Comparison of ENCODE assay signal across 19 cellular contexts in the genomic region with DNA sequence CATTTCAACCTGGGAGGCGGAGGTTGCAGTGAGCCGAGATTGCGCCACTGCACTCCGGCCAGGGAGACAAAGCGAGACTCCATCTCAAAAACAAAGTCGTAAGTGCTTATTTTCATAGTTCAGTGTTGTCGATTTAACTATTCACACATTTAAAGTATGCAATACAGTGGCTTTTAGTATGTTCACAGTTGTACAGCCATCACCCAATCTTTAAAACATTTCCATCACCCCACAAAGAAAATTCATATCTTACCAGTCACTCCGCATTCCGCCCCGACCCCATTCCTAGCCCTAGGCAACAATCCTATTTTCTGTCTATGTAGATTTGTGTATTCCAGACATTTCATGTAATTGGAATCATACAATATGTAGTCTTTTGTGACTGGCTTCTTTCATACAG. TPM values are rescaled to one million over a fixed set of nuclear protein-coding genes. Genes with fewer than 3 reads are reported as not detected.
DNase-seq lines count a peak whose midpoint lies in the region; ATAC-seq and TF ChIP-seq lines count a peak whose summit lies in the region.
"Had no signal": no experiment of that assay in that cellular context is flagged by ENCODE, and none has a peak within 500 bp of the region (broad histone marks: within the 10 kb centered on the region; RNA-seq: fewer than 3 reads in every experiment).

No MANE protein-coding gene starts in this region.

- TF ChIP-seq EP300 in SK-N-SH (IDR thresholded peaks at IDR 0.05; ENCODE audit: borderline replicate concordance in 1 of 2, low read depth in 1 of 2, low read length in 1 of 2), result no peak

- peaks cover 49% of the 10 kb centered on the region for H3K4me1 Mint-ChIP-seq in activated T-helper 2 cell treated with anti-CD3 and anti-CD28 coated beads, Interferon-gamma antibody, Interleukin-2, Interleukin-4, amounts not matched to agents 10 μg/mL and 5 μg/mL and 100 μg/mL, durations not matched to agents 14 hours and 24 hours and 36 hours (ENCODE audit: low read depth)

- 96% methylated on average over 10 of the region's 10 CpGs for WGBS in SK-N-SH (ENCODE audit: low lambda C conversion rate)

- peak; percentile 21 for DNase-seq in SK-N-SH
- DNase-seq in activated T-helper 2 cell treated with anti-CD3 and anti-CD28 coated beads, Interferon-gamma antibody, Interleukin-2, Interleukin-4, amounts not matched to agents 10 μg/mL and 5 μg/mL and 100 μg/mL, durations not matched to agents 14 hours and 24 hours and 36 hours (ENCODE audit: low spot score), result no peak
- no peak for DNase-seq in osteoblast (ENCODE audit: insufficient read length, low spot score, missing footprints)
- DNase-seq in DMS114 treated with DMSO at 0.1 percent for 48 hours (lab: John Stamatoyannopoulos, UW; ENCODE audit: unreplicated experiment), result no peak
- no peak for DNase-seq in activated CD4-positive, CD25-positive, alpha-beta regulatory T cell treated with anti-CD3 and anti-CD28 coated beads, Interleukin-2, amount 50 U/mL, for 72 hours
- DNase-seq: activated CD4-positive, alpha-beta T cell treated with anti-CD3 and anti-CD28 coated beads for 1 hour; effector CD8-positive, alpha-beta T cell; hypothalamus; mucosa of descending colon; NCI-H2029 treated with DMSO at 0.1 percent for 48 hours; NCI-H69; stomach had no signal

- H3K79me2 ChIP-seq in SK-N-SH (ENCODE audit: insufficient read depth) (peaks cover 100% of the 10 kb centered on the region), osteoblast (ENCODE audit: insufficient read depth, low read length) (peaks cover 99% of the 10 kb centered on the region)

- no peak for ATAC-seq in SK-N-SH treated with all-trans-retinoic acid at 6 μM for 48 hours
- no peak for ATAC-seq in HG02938 (IDR thresholded peaks at IDR 0.05; ENCODE audit: unreplicated experiment)
- ATAC-seq: mucosa of descending colon had no signal

- H3K9me3 ChIP-seq in SK-N-SH, result no peaks in the 10 kb centered on the region
- no peaks in the 10 kb centered on the region for H3K9me3 ChIP-seq in HEK293 (ENCODE audit: control insufficient read depth, insufficient read depth, low read depth, low read length)
- no peaks in the 10 kb centered on the region for H3K9me3 ChIP-seq in osteoblast (ENCODE audit: low read depth, low read length)
- H3K9me3 ChIP-seq: breast epithelium, mucosa of descending colon, stomach had no signal

- H3K4me1 ChIP-seq in SK-N-SH (ENCODE audit: control insufficient read depth in 1 of 2, insufficient read depth in 2 of 2, low read depth in 1 of 2, low read length in 1 of 2) (peaks cover 0 to 5% of the 10 kb centered on the region in 2 experiments; a peak in 2 of 4 replicates), HEK293 (ENCODE audit: control insufficient read depth, insufficient read depth, low read length) (peaks cover 2% of the 10 kb centered on the region; the same call in 1 of the 2 replicates), osteoblast (ENCODE audit: insufficient read depth, low read length) (peaks cover 17% of the 10 kb centered on the region)

- TF ChIP-seq RAD21 in SK-N-SH (IDR thresholded peaks at IDR 0.05; ENCODE audit: low read length), result no peak

- intact Hi-C loops in activated T-helper 2 cell treated with anti-CD3 and anti-CD28 coated beads, Interferon-gamma antibody, Interleukin-2, Interleukin-4, amounts not matched to agents 10 μg/mL and 5 μg/mL and 100 μg/mL, durations not matched to agents 14 hours and 24 hours and 36 hours (cut with micrococcal nuclease), result loop anchor here (10.0 kb wide), 2 partner anchors 178 to 232 kb away; partner anchors contain the start of gene WEE1

- H4K20me1 ChIP-seq in SK-N-SH (ENCODE audit: insufficient read depth) (peaks cover 97% of the 10 kb centered on the region), osteoblast (ENCODE audit: insufficient read depth, low read length) (peaks cover 54% of the 10 kb centered on the region)

- no peaks in the 10 kb centered on the region for H3K9me2 ChIP-seq in SK-N-SH

- no peak overlapping the region for H3K9ac ChIP-seq in SK-N-SH
- H3K9ac ChIP-seq: parathyroid adenoma had no signal

- CTCF ChIA-PET in SK-N-SH (lab: Yijun Ruan, JAX), result no interaction called here
- CTCF ChIA-PET in HEK293 (lab: Yijun Ruan, JAX), result no interaction called here

- no peak for TF ChIP-seq CTCF in SK-N-SH (IDR thresholded peaks at IDR 0.05)
- no peak for TF ChIP-seq CTCF in HEK293 (tag by site-specific recombination; IDR thresholded peaks at IDR 0.05)
- TF ChIP-seq CTCF in osteoblast (IDR thresholded peaks at IDR 0.05; ENCODE audit: extremely low read depth, low read depth, low read length), result no peak

- peak overlapping the region; percentile 74 for H3K27ac Mint-ChIP-seq in activated T-helper 2 cell treated with anti-CD3 and anti-CD28 coated beads, Interferon-gamma antibody, Interleukin-2, Interleukin-4, amounts not matched to agents 10 μg/mL and 5 μg/mL and 100 μg/mL, durations not matched to agents 14 hours and 24 hours and 36 hours

- POLR2A ChIA-PET in SK-N-SH (lab: Yijun Ruan, JAX) (interaction anchor here (1.3 kb wide), 1 partner anchor 64 kb away, joined by 3 read pairs; the partner anchor contains the start of gene ZNF143), HEK293 (lab: Yijun Ruan, JAX) (no interaction called here)

- no peaks in the 10 kb centered on the region for H3K27me3 Mint-ChIP-seq in activated T-helper 2 cell treated with anti-CD3 and anti-CD28 coated beads, Interferon-gamma antibody, Interleukin-2, Interleukin-4, amounts not matched to agents 10 μg/mL and 5 μg/mL and 100 μg/mL, durations not matched to agents 14 hours and 24 hours and 36 hours (ENCODE audit: low read depth)

- H3K36me3 Mint-ChIP-seq in activated T-helper 2 cell treated with anti-CD3 and anti-CD28 coated beads, Interferon-gamma antibody, Interleukin-2, Interleukin-4, amounts not matched to agents 10 μg/mL and 5 μg/mL and 100 μg/mL, durations not matched to agents 14 hours and 24 hours and 36 hours (ENCODE audit: low read depth), result peaks cover 46% of the 10 kb centered on the region

- peaks cover 0 to 34% of the 10 kb centered on the region in 2 experiments for H3K36me3 ChIP-seq in SK-N-SH (replicated peaks in 1 of 2; ENCODE audit: control insufficient read depth in 1 of 2, insufficient read depth in 2 of 2, low read length in 1 of 2)
- H3K36me3 ChIP-seq in HEK293 (ENCODE audit: control insufficient read depth in 2 of 2, insufficient read depth in 1 of 2, low read length in 2 of 2), result peaks cover 10 to 25% of the 10 kb centered on the region in 2 experiments; a peak in 2 of 3 replicates
- peaks cover 4% of the 10 kb centered on the region for H3K36me3 ChIP-seq in osteoblast (ENCODE audit: insufficient read depth, low read length)
- H3K36me3 ChIP-seq: breast epithelium had no signal

- H2AFZ ChIP-seq in SK-N-SH (ENCODE audit: low read depth) (no peak overlapping the region), osteoblast (ENCODE audit: low read length) (no peak overlapping the region)
- H2AFZ ChIP-seq: parathyroid adenoma had no signal

- H3K4me2 ChIP-seq in SK-N-SH (no peak overlapping the region), osteoblast (ENCODE audit: insufficient read depth, low read length) (no peak overlapping the region)

- no peaks in the 10 kb centered on the region for H3K9me3 Mint-ChIP-seq in activated T-helper 2 cell treated with anti-CD3 and anti-CD28 coated beads, Interferon-gamma antibody, Interleukin-2, Interleukin-4, amounts not matched to agents 10 μg/mL and 5 μg/mL and 100 μg/mL, durations not matched to agents 14 hours and 24 hours and 36 hours

- H3K27me3 ChIP-seq in SK-N-SH (ENCODE audit: insufficient read depth) (no peaks in the 10 kb centered on the region), osteoblast (ENCODE audit: insufficient read depth, low read length) (no peaks in the 10 kb centered on the region)
- H3K27me3 ChIP-seq: breast epithelium, stomach had no signal

- H3K4me3 Mint-ChIP-seq in activated T-helper 2 cell treated with anti-CD3 and anti-CD28 coated beads, Interferon-gamma antibody, Interleukin-2, Interleukin-4, amounts not matched to agents 10 μg/mL and 5 μg/mL and 100 μg/mL, durations not matched to agents 14 hours and 24 hours and 36 hours (ENCODE audit: low read depth), result no peak overlapping the region

- peaks cover 25% of the 10 kb centered on the region for H3F3A ChIP-seq in SK-N-SH (replicated peaks; ENCODE audit: insufficient read depth)

- H3K27ac ChIP-seq in SK-N-SH (ENCODE audit: low read depth in 2 of 2, low read length in 1 of 2) (peak overlapping the region in 1 of 2 experiments; percentile 14; a peak in 1 of 4 replicates), HEK293 (ENCODE audit: extremely low read depth, low read depth, low read length) (no peak overlapping the region), osteoblast (ENCODE audit: low read depth, low read length) (peak overlapping the region; percentile 64)
- H3K27ac ChIP-seq: 22Rv1, breast epithelium, C4-2B, parathyroid adenoma, stomach had no signal

- H3K4me3 ChIP-seq in SK-N-SH (ENCODE audit: low read depth in 2 of 2, low read length in 1 of 2) (no peak overlapping the region), HEK293 (ENCODE audit: low read depth, low read length) (no peak overlapping the region), osteoblast (ENCODE audit: insufficient read depth, low read length) (no peak overlapping the region)
- H3K4me3 ChIP-seq: breast epithelium, mucosa of descending colon, stomach had no signal

TF ChIP-seq in SK-N-SH, 30 proteins besides CTCF, POLR2A, EP300 and RAD21:
- no peak for TF ChIP-seq GATA2 (CRISPR knock-in tag; IDR thresholded peaks at IDR 0.05)
- no peak for TF ChIP-seq MEF2A (IDR thresholded peaks at IDR 0.05; ENCODE audit: borderline replicate concordance, low read depth)

TF ChIP-seq in SK-N-SH treated with all-trans-retinoic acid at 6 μM for 48 hours, 23 proteins besides CTCF, POLR2A, EP300 and RAD21:
- no peak for TF ChIP-seq PPARA (CRISPR knock-in tag; IDR thresholded peaks at IDR 0.05; ENCODE audit: borderline replicate concordance)

RNA-seq across cellular contexts. Expression of gene IPO7, which starts 11.9 kb away (rescaled TPM):
- polyA plus RNA-seq in SK-N-SH (2012; rRNA removed), result 25.4 and 34.8 TPM in 2 replicates
- 43.0 and 46.0 TPM in 2 replicates for polyA plus RNA-seq in SK-N-SH (2012; cell fraction: cytosol; rRNA removed)
- polyA plus RNA-seq in SK-N-SH (2012; cell fraction: nucleus; rRNA removed), result 11.3 and 27.1 TPM in 2 replicates
- total RNA-seq in activated T-helper 2 cell treated with anti-CD3 and anti-CD28 coated beads, Interferon-gamma antibody, Interleukin-2, Interleukin-4, amounts not matched to agents 10 μg/mL and 5 μg/mL and 100 μg/mL, durations not matched to agents 14 hours and 24 hours and 36 hours, result 143 and 155 TPM in 2 replicates
- 155 and 174 TPM in 2 replicates for total RNA-seq in osteoblast
